ENCODE assay signal across 8 cellular contexts in the genomic region with DNA sequence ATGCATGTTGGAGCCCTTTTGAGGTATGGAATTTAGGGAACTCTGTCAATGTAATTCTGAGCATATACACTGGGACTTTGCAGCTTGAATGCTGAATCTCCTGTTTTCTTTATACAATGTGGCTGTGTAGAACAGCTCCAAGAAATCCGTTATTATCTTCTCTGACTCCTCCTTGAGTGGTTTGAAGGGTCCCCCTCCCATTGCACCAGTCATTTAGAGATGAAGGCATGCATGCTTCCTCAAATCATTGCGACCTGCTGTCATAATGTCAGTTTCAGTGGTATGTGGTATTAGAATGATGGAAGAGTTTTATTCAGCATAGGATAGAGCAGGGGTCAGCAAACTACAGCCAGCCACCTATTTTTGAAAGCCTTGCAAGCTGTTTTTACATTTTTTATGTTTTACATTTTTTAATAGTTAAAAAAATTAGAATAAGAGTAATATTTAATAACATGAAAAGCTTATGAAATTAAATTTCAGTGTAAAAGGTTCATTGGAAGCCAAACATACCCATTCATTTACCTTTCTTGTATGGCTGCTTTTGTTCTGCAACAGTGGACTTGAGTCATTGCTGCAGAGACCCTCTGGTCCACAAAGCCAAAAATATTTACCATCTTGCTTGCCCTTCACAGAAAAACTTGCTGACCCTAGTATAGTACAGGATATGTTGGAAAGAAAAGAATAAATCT. TPM values are rescaled to one million over a fixed set of nuclear protein-coding genes. Genes with fewer than 3 reads are reported as not detected.
DNase-seq lines count a peak whose midpoint lies in the region; ATAC-seq and TF ChIP-seq lines count a peak whose summit lies in the region.

No MANE protein-coding gene starts in this region.

- H3K9me3 ChIP-seq in Loucy (ENCODE audit: insufficient read depth, low read depth, low read length) (no peaks in the 10 kb centered on the region), Karpas-422 (ENCODE audit: low read length) (no peaks in the 10 kb centered on the region)

- H3K36me3 Mint-ChIP-seq in endothelial cell (ENCODE audit: low read depth, unreplicated experiment), result no peaks in the 10 kb centered on the region

- DNase-seq in endothelial cell (ENCODE audit: low spot score) (no peak), NCI-H82 treated with DMSO at 0.1 percent for 48 hours (lab: John Stamatoyannopoulos, UW; ENCODE audit: unreplicated experiment) (no peak), H4 (ENCODE audit: low spot score) (no peak), Karpas-422 (no peak)
- DNase-seq in activated CD8-positive, alpha-beta memory T cell treated with anti-CD3 and anti-CD28 coated beads for 24 hours, result no peak

- H3K9me2 ChIP-seq in Loucy (replicated peaks; ENCODE audit: low read depth, low read length) (no peaks in the 10 kb centered on the region), Karpas-422 (replicated peaks; ENCODE audit: insufficient read depth, low read length) (no peaks in the 10 kb centered on the region)

- H3K36me3 ChIP-seq in Loucy (ENCODE audit: insufficient read depth, low read length) (peaks cover 4% of the 10 kb centered on the region; the same call in 1 of the 2 replicates), Karpas-422 (ENCODE audit: insufficient read depth, low read length) (no peaks in the 10 kb centered on the region)

- H2AFZ ChIP-seq in Loucy (ENCODE audit: low read length), result no peak overlapping the region
- no peak overlapping the region for H2AFZ ChIP-seq in Karpas-422 (ENCODE audit: low read length)

- H3K9ac ChIP-seq in Loucy (ENCODE audit: low read depth, low read length, poor library complexity, severe bottlenecking) (peak overlapping the region; percentile 3), Karpas-422 (ENCODE audit: low read length) (no peak overlapping the region)

- H3K27me3 Mint-ChIP-seq in endothelial cell (ENCODE audit: unreplicated experiment), result no peaks in the 10 kb centered on the region

- TF ChIP-seq CTCF in Loucy (conservative IDR thresholded peaks at IDR 0.05; ENCODE audit: low read length) (no peak), endothelial cell (IDR thresholded peaks at IDR 0.05; ENCODE audit: unreplicated experiment) (no peak)

- peaks cover 93% of the 10 kb centered on the region for H4K20me1 ChIP-seq in Loucy (ENCODE audit: insufficient read depth, low read length, poor library complexity, severe bottlenecking)
- H4K20me1 ChIP-seq in Karpas-422 (ENCODE audit: insufficient read depth, low read depth, low read length), result peaks cover 14% of the 10 kb centered on the region; the same call in 1 of the 2 replicates

- ATAC-seq in GM18505 (IDR thresholded peaks at IDR 0.05; ENCODE audit: unreplicated experiment), result peak; percentile 63
- ATAC-seq in GM21576 (IDR thresholded peaks at IDR 0.05; ENCODE audit: unreplicated experiment), result peak; percentile 68

- peak overlapping the region; percentile 25 for H3K27ac Mint-ChIP-seq in endothelial cell (ENCODE audit: unreplicated experiment)

- H3K79me2 ChIP-seq in Loucy (ENCODE audit: insufficient read depth, low read length) (peaks cover 100% of the 10 kb centered on the region), Karpas-422 (ENCODE audit: low read length) (no peaks in the 10 kb centered on the region)

- H3K4me3 ChIP-seq in Loucy (ENCODE audit: low read length, poor library complexity, severe bottlenecking) (peak overlapping the region; percentile 11), Karpas-422 (ENCODE audit: low read length) (no peak overlapping the region)

- H3K4me3 Mint-ChIP-seq in endothelial cell (ENCODE audit: unreplicated experiment), result peak overlapping the region; percentile 8

- H3K4me1 ChIP-seq in Loucy (ENCODE audit: insufficient read depth, low read length, poor library complexity, severe bottlenecking) (peaks cover 64% of the 10 kb centered on the region), Karpas-422 (ENCODE audit: low read length) (peaks cover 7% of the 10 kb centered on the region)

- H3K4me2 ChIP-seq in Loucy (ENCODE audit: low read depth, low read length, poor library complexity, severe bottlenecking), result peak overlapping the region; percentile 56
- H3K4me2 ChIP-seq in Karpas-422 (ENCODE audit: low read depth, low read length, poor library complexity, severe bottlenecking), result no peak overlapping the region

- H3K9me3 Mint-ChIP-seq in endothelial cell (ENCODE audit: unreplicated experiment), result no peaks in the 10 kb centered on the region

- no peaks in the 10 kb centered on the region for H3F3A ChIP-seq in Loucy (ENCODE audit: low read depth)

- no peak for TF ChIP-seq POLR2A in GM18505 (IDR thresholded peaks at IDR 0.05; ENCODE audit: borderline replicate concordance, extremely low read depth, insufficient read depth, insufficient read length)

- H3K4me1 Mint-ChIP-seq in endothelial cell (ENCODE audit: unreplicated experiment), result peaks cover 6% of the 10 kb centered on the region

- H3K27me3 ChIP-seq in Loucy (ENCODE audit: insufficient read depth, low read length, poor library complexity, severe bottlenecking) (no peaks in the 10 kb centered on the region), Karpas-422 (ENCODE audit: low read length) (no peaks in the 10 kb centered on the region)

- H3K27ac ChIP-seq in Karpas-422 (ENCODE audit: low read length), result no peak overlapping the region

RNA-seq across cellular contexts. Expression of a gene that starts 8.1 kb away (rescaled TPM):
- 28.6 TPM for total RNA-seq in endothelial cell (ENCODE audit: unreplicated experiment)
- 161 and 166 TPM in 2 replicates for total RNA-seq in H4 (2014; rRNA removed; shearing (Covaris generic))
- 8.2 and 8.8 TPM in 2 replicates for total RNA-seq in Karpas-422 (2014; rRNA removed; shearing (Covaris generic); ENCODE audit: low replicate concordance)
